ENCODE assay signal across 8 cellular contexts in genomic region chr12:109092484-109093021, GRCh38. TPM values are rescaled to one million over a fixed set of nuclear protein-coding genes. Genes with fewer than 3 reads are reported as not detected.
A peak's percentile ranks its signal among the peaks of the same experiment; 100 is the strongest.
DNase-seq lines count a peak whose midpoint lies in the region; ATAC-seq and TF ChIP-seq lines count a peak whose summit lies in the region.

No MANE protein-coding gene starts in this region.

- no peaks in the 10 kb centered on the region for H4K20me1 ChIP-seq in neural cell (ENCODE audit: insufficient read depth)

- H3K27ac ChIP-seq in C4-2B = peak overlapping the region; percentile 78
- H3K27ac ChIP-seq in neural cell (ENCODE audit: low read length) = no peak overlapping the region

- H2AFZ ChIP-seq in neural cell (ENCODE audit: low read depth, low read length) = peak overlapping the region; percentile 75

- no peak for ATAC-seq in HG03442 (IDR thresholded peaks at IDR 0.05; ENCODE audit: unreplicated experiment)

- no peaks in the 10 kb centered on the region for H3K9me3 ChIP-seq in neural cell (ENCODE audit: low read length)

- no peaks in the 10 kb centered on the region for H3K36me3 ChIP-seq in neural cell (ENCODE audit: insufficient read depth, low read length)

- H3K4me3 Mint-ChIP-seq in chondrocyte (ENCODE audit: unreplicated experiment) = peak overlapping the region; percentile 75

- H3K4me1 Mint-ChIP-seq in chondrocyte (ENCODE audit: low read depth) = peaks cover 33% of the 10 kb centered on the region

- DNase-seq in Kasumi-1 (lab: John Stamatoyannopoulos, UW) (peak; percentile 53 to 65), chondrocyte (ENCODE audit: low spot score) (no peak), cortex of kidney (lab: John Stamatoyannopoulos, UW) (no peak), SKM-1 treated with dmso at 0.1 percent for 144 hours (lab: John Stamatoyannopoulos, UW; ENCODE audit: unreplicated experiment) (no peak)
- DNase-seq in stimulated activated CD4-positive, alpha-beta T cell treated with anti-CD3 and anti-CD28 coated beads, Interleukin-12 subunit alpha, Interleukin-12 subunit beta, amount 100 ng/mL, for 4 hours = no peak

- H3K4me2 ChIP-seq in neural cell (ENCODE audit: low read length) = peak overlapping the region; percentile 90

- peak overlapping the region; percentile 55 for H3K9ac ChIP-seq in neural cell (ENCODE audit: low read length)

- H3K79me2 ChIP-seq in neural cell (replicated peaks; ENCODE audit: insufficient read depth, low read length) = no peaks in the 10 kb centered on the region

- peaks cover 6% of the 10 kb centered on the region for H3K36me3 Mint-ChIP-seq in chondrocyte (ENCODE audit: low read depth)

- no peaks in the 10 kb centered on the region for H3K27me3 ChIP-seq in neural cell (ENCODE audit: insufficient read depth, low read depth, low read length)

- H3K4me3 ChIP-seq in neural cell (ENCODE audit: low read length) = peak overlapping the region; percentile 71

- no peak for TF ChIP-seq CTCF in C4-2B (conservative IDR thresholded peaks at IDR 0.05)
- no peak for TF ChIP-seq CTCF in chondrocyte (IDR thresholded peaks at IDR 0.05)
- no peak for TF ChIP-seq CTCF in neural cell (IDR thresholded peaks at IDR 0.05; ENCODE audit: poor library complexity, severe bottlenecking)

- TF ChIP-seq RAD21 in neural cell (conservative IDR thresholded peaks at IDR 0.05) = no peak

- H3K27me3 Mint-ChIP-seq in chondrocyte (ENCODE audit: low read depth) = no peaks in the 10 kb centered on the region

- H3K27ac Mint-ChIP-seq in chondrocyte (ENCODE audit: unreplicated experiment) = peak overlapping the region; percentile 91

- no peaks in the 10 kb centered on the region for H3F3A ChIP-seq in neural cell (ENCODE audit: insufficient read depth, low read length, poor library complexity, severe bottlenecking)

- no peaks in the 10 kb centered on the region for H3K9me3 Mint-ChIP-seq in chondrocyte (ENCODE audit: low read depth)

- H3K9me2 ChIP-seq in neural cell (ENCODE audit: insufficient read depth, low read length) = no peaks in the 10 kb centered on the region

- no peak for TF ChIP-seq EP300 in neural cell (conservative IDR thresholded peaks at IDR 0.05; ENCODE audit: poor library complexity, severe bottlenecking)

TF ChIP-seq in neural cell, 6 proteins besides CTCF, POLR2A, EP300 and RAD21:
- TF ChIP-seq EZH2 (IDR thresholded peaks at IDR 0.05; ENCODE audit: borderline replicate concordance, insufficient read depth, low read length, poor library complexity, severe bottlenecking) = no peak
- TF ChIP-seq TAF1 (IDR thresholded peaks at IDR 0.05; ENCODE audit: low read depth) = no peak
- no peak for TF ChIP-seq SMC3 (conservative IDR thresholded peaks at IDR 0.05; ENCODE audit: poor library complexity)
- no peak for TF ChIP-seq MXI1 (conservative IDR thresholded peaks at IDR 0.05; ENCODE audit: poor library complexity, severe bottlenecking)
- no peak for TF ChIP-seq POLR2AphosphoS5 (IDR thresholded peaks at IDR 0.05)
- TF ChIP-seq REST (IDR thresholded peaks at IDR 0.05; ENCODE audit: borderline replicate concordance) = no peak

RNA-seq across cellular contexts. Expression of gene ALKBH2, which starts 0.7 kb away (rescaled TPM):
- total RNA-seq in chondrocyte = 10.6 to 13.1 TPM (median 12.7 TPM) in 3 replicates
- 44.0 and 51.8 TPM in 2 replicates for polyA plus RNA-seq in neural cell
- polyA minus RNA-seq in neural cell = 13.5 and 14.9 TPM in 2 replicates

RNA-seq across cellular contexts. Expression of gene UNG, which starts 4.8 kb away (rescaled TPM):
- 13.6 to 23.7 TPM (median 15.2 TPM) in 3 replicates for total RNA-seq in chondrocyte
- 38.4 and 42.5 TPM in 2 replicates for polyA plus RNA-seq in neural cell
- 30.2 and 32.1 TPM in 2 replicates for polyA minus RNA-seq in neural cell

RNA-seq across cellular contexts. Expression of gene ACACB, which starts 23.8 kb away (rescaled TPM):
- 2.9 to 7.9 TPM (median 5.9 TPM) in 3 replicates for total RNA-seq in chondrocyte
- 0.22 TPM in 2 replicates for polyA plus RNA-seq in neural cell
- 0.93 and 1.7 TPM in 2 replicates for polyA minus RNA-seq in neural cell

RNA-seq across cellular contexts. Expression of gene USP30, which starts 40.2 kb away (rescaled TPM):
- total RNA-seq in chondrocyte = 10.4 to 13.3 TPM (median 11.0 TPM) in 3 replicates
- polyA plus RNA-seq in neural cell = 37.2 and 40.6 TPM in 2 replicates
- 38.9 and 39.0 TPM in 2 replicates for polyA minus RNA-seq in neural cell

Comparison
In these comparisons a context has a peak if more than half of its experiments do, and no peak if none do; other contexts are left out.
1. DNase-seq: peak in Kasumi-1 (2 of 2); none in chondrocyte (single experiment), stimulated activated CD4-positive, alpha-beta T cell treated with anti-CD3 and anti-CD28 coated beads, Interleukin-12 subunit alpha, Interleukin-12 subunit beta, amount 100 ng/mL, for 4 hours (single experiment), cortex of kidney (single experiment) and SKM-1 treated with dmso at 0.1 percent for 144 hours (single experiment).